10 cellular contexts compared by ENCODE assay signal in the genomic region with DNA sequence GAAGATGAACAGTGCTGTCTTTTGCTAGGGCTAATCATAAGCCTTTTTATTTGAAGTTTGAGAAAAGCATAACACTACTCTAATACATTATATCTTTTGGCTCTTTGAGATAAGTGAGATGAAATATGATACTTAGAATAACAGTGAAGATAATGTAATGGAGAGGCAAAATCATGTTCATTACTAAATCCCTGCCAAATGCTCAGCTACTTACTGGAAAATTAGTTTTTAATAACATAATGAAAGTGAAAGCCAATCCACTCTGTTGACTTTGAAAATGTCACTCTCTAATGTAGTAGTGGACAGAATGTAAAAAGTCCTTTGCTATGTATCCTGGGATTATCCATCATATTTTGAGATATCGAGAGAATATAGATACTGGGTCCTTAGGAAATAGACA. TPM values are rescaled to one million over a fixed set of nuclear protein-coding genes. Genes with fewer than 3 reads are reported as not detected.
DNase-seq lines count a peak whose midpoint lies in the region; ATAC-seq and TF ChIP-seq lines count a peak whose summit lies in the region.
"Had no signal": no experiment of that assay in that cellular context is flagged by ENCODE, and none has a peak within 500 bp of the region (broad histone marks: within the 10 kb centered on the region; RNA-seq: fewer than 3 reads in every experiment).

No MANE protein-coding gene starts in this region.

- intact Hi-C loops in CD4-positive, alpha-beta T cell (cut with DNase I, micrococcal nuclease) = no loop called here
- intact Hi-C loops in activated B cell treated with CpG ODN at 0.5 μM for 24 hours (cut with micrococcal nuclease) (no loop called here), thyroid gland (cut with DNase I) (no loop called here)

- H3K27ac ChIP-seq in CD4-positive, alpha-beta T cell (ENCODE audit: low read depth, low read length) = no peak overlapping the region
- H3K27ac ChIP-seq in thyroid gland = no peak overlapping the region

- ATAC-seq in CD4-positive, alpha-beta T cell (ENCODE audit: poor library complexity) = no peak
- peak; percentile 53 for ATAC-seq in GM21723 (IDR thresholded peaks at IDR 0.05; ENCODE audit: unreplicated experiment)
- no peak for ATAC-seq in activated B cell treated with CpG ODN at 0.5 μM for 24 hours (ENCODE audit: low read depth)
- peak; percentile 62 for ATAC-seq in memory B cell (ENCODE audit: low read depth)

- TF ChIP-seq CTCF in CD4-positive, alpha-beta T cell (IDR thresholded peaks at IDR 0.05) = no peak
- no peak for TF ChIP-seq CTCF in activated B cell treated with CpG ODN at 0.5 μM for 24 hours (IDR thresholded peaks at IDR 0.05)
- no peak for TF ChIP-seq CTCF in thyroid gland (IDR thresholded peaks at IDR 0.05)

- TF ChIP-seq POLR2A in thyroid gland (IDR thresholded peaks at IDR 0.05) = no peak

- peak overlapping the region; percentile 66 for H3K4me3 Mint-ChIP-seq in CD4-positive, alpha-beta T cell
- H3K4me3 Mint-ChIP-seq in activated B cell treated with CpG ODN at 0.5 μM for 24 hours = peak overlapping the region; percentile 74
- H3K4me3 Mint-ChIP-seq in memory B cell = peak overlapping the region; percentile 86
- H3K4me3 Mint-ChIP-seq: H9 had no signal

- 76 to 94% methylated on average over 1 of the region's 1 CpG for WGBS in thyroid gland, 2 donors

- peak overlapping the region; percentile 65 for H3K27ac Mint-ChIP-seq in CD4-positive, alpha-beta T cell
- H3K27ac Mint-ChIP-seq in activated B cell treated with CpG ODN at 0.5 μM for 24 hours (peak overlapping the region; percentile 27), memory B cell (peak overlapping the region; percentile 93)
- H3K27ac Mint-ChIP-seq: H9 had no signal

- no peaks in the 10 kb centered on the region for H3K36me3 ChIP-seq in thyroid gland

- no peak for DNase-seq in CD4-positive, alpha-beta T cell
- DNase-seq in activated B cell treated with CpG ODN at 0.5 μM for 24 hours (no peak), memory B cell (ENCODE audit: low spot score in 2 of 2) (no peak), thyroid gland (no peak), DMS 273 treated with DMSO at 0.1 percent for 48 hours (lab: John Stamatoyannopoulos, UW) (no peak), glomerular visceral epithelial cell (ENCODE audit: extremely low spot score) (no peak)
- DNase-seq in activated CD4-positive, CD25-positive, alpha-beta regulatory T cell treated with anti-CD3 and anti-CD28 coated beads, Interleukin-2, amount 50 U/mL, for 72 hours = no peak
- DNase-seq: H9, NCI-H226 had no signal

- no peaks in the 10 kb centered on the region for H3K36me3 Mint-ChIP-seq in CD4-positive, alpha-beta T cell (ENCODE audit: low read depth)
- H3K36me3 Mint-ChIP-seq in activated B cell treated with CpG ODN at 0.5 μM for 24 hours (ENCODE audit: low read depth) (peaks cover 5% of the 10 kb centered on the region), memory B cell (peaks cover 3% of the 10 kb centered on the region)

- CTCF ChIA-PET in CD4-positive, alpha-beta T cell (lab: Charles Lee) = interaction anchor here (1.6 kb wide), 1 partner anchor 9 kb away, joined by 3 read pairs; no protein-coding TSS in a partner anchor
- CTCF ChIA-PET in activated B cell treated with CpG ODN at 0.5 μM for 24 hours (lab: Charles Lee) = no interaction called here

- POLR2A ChIA-PET in CD4-positive, alpha-beta T cell (lab: Charles Lee) = interaction anchor here (0.8 to 1.7 kb wide), 2 partner anchors 43 to 59 kb away, joined by 3 to 5 read pairs; a partner anchor contains a TSS
- POLR2A ChIA-PET in activated B cell treated with CpG ODN at 0.5 μM for 24 hours (lab: Charles Lee) = interaction anchor here (1.6 kb wide), 1 partner anchor 43 kb away, joined by 9 read pairs; a partner anchor contains a TSS

- H3K4me1 Mint-ChIP-seq in CD4-positive, alpha-beta T cell (ENCODE audit: low read depth) = peaks cover 5% of the 10 kb centered on the region
- H3K4me1 Mint-ChIP-seq in activated B cell treated with CpG ODN at 0.5 μM for 24 hours (peaks cover 13% of the 10 kb centered on the region), memory B cell (peaks cover 8% of the 10 kb centered on the region)

- H3K27me3 ChIP-seq in CD4-positive, alpha-beta T cell (ENCODE audit: control insufficient read depth, insufficient read depth, low read length) = no peaks in the 10 kb centered on the region
- H3K27me3 ChIP-seq in thyroid gland = no peaks in the 10 kb centered on the region

- H3K4me3 ChIP-seq in thyroid gland (replicated peaks in 1 of 3) = no peak overlapping the region

- no peaks in the 10 kb centered on the region for H3K9me3 ChIP-seq in CD4-positive, alpha-beta T cell (ENCODE audit: control insufficient read depth, low read length)
- no peaks in the 10 kb centered on the region for H3K9me3 ChIP-seq in thyroid gland

- no peaks in the 10 kb centered on the region for H3K9me3 Mint-ChIP-seq in CD4-positive, alpha-beta T cell
- H3K9me3 Mint-ChIP-seq in activated B cell treated with CpG ODN at 0.5 μM for 24 hours = no peaks in the 10 kb centered on the region
- H3K9me3 Mint-ChIP-seq in memory B cell = no peaks in the 10 kb centered on the region

- no peaks in the 10 kb centered on the region for H3K4me1 ChIP-seq in thyroid gland

- no peaks in the 10 kb centered on the region for H3K27me3 Mint-ChIP-seq in CD4-positive, alpha-beta T cell
- H3K27me3 Mint-ChIP-seq in activated B cell treated with CpG ODN at 0.5 μM for 24 hours (no peaks in the 10 kb centered on the region), memory B cell (no peaks in the 10 kb centered on the region)

RNA-seq across cellular contexts. Expression of a gene that starts 35.9 kb away (rescaled TPM):
- under 1 TPM; 0.05 to 0.08 TPM for total RNA-seq in CD4-positive, alpha-beta T cell
- 0.02 and 0.09 TPM in 2 replicates for total RNA-seq in activated B cell treated with CpG ODN at 0.5 μM for 24 hours
- under 1 TPM in 3 of 4 donors, not detected in 1; 0.08 to 0.11 (median 0.10) TPM for total RNA-seq in thyroid gland

RNA-seq across cellular contexts. Expression of a gene that starts 43.0 kb away (rescaled TPM):
- total RNA-seq in CD4-positive, alpha-beta T cell = 1 to 10 TPM; 2.7 to 3.9 TPM
- total RNA-seq in activated B cell treated with CpG ODN at 0.5 μM for 24 hours (11.3 and 13.1 TPM in 2 replicates), thyroid gland (1 to 10 TPM; 3.6 to 8.1 (median 3.8) TPM)

RNA-seq across cellular contexts. Expression of a gene that starts 43.3 kb away (rescaled TPM):
- total RNA-seq in CD4-positive, alpha-beta T cell = 10 to 100 TPM; 12.2 to 14.5 TPM
- total RNA-seq in activated B cell treated with CpG ODN at 0.5 μM for 24 hours (15.5 and 16.7 TPM in 2 replicates), thyroid gland (10 to 100 TPM; 11.2 to 23.2 (median 18.7) TPM)

Comparison
In these comparisons a context has a peak if more than half of its experiments do, and no peak if none do; other contexts are left out.
1. ATAC-seq: peak in GM21723 (single experiment) and memory B cell (single experiment); none in CD4-positive, alpha-beta T cell (single experiment) and activated B cell treated with CpG ODN at 0.5 μM for 24 hours (single experiment).
2. H3K27ac Mint-ChIP-seq: peak in every context shown above with its lines; median percentile 93 in memory B cell; 65 in CD4-positive, alpha-beta T cell; 27 in activated B cell treated with CpG ODN at 0.5 μM for 24 hours.
3. Peak in every context shown above with its lines, with median percentiles within 50 percentile points of each other: H3K4me3 Mint-ChIP-seq.